8 cellular contexts compared by ENCODE assay signal in genomic region chr22:31399211-31400022, GRCh38. TPM values are rescaled to one million over a fixed set of nuclear protein-coding genes. Genes with fewer than 3 reads are reported as not detected.
DNase-seq lines count a peak whose midpoint lies in the region; ATAC-seq, FAIRE-seq and TF ChIP-seq lines count a peak whose summit lies in the region.

TSS of gene DRG1 (plus strand) at chr22:31399604. CDS start at chr22:31399684, 80 bp downstream.

- no TSS peak for BruUV-seq in HepG2 (replicated peaks; lab: Mats Ljungman, UMichigan)

- in situ Hi-C loops in HepG2 (cut with HindIII; ENCODE audit: extremely low pct_ligation_motif_present, low pct_unique_long_range_greater_than_20kb) = loop anchor here (5.0 kb wide), 1 partner anchor 52 kb away; the partner anchor contains the start of gene PATZ1

- DNase-seq in C1 segment of cervical spinal cord (lab: John Stamatoyannopoulos, UW) (peak; percentile 65 to 98 (median 96)), NCI-H748 (lab: John Stamatoyannopoulos, UW; ENCODE audit: unreplicated experiment) (peak; percentile 96), dermis blood vessel endothelial cell (peak; percentile 97), HepG2 (ENCODE audit: low spot score) (peak; percentile 90)
- peak; percentile 93 to 96 for DNase-seq in activated CD4-positive, alpha-beta T cell treated with anti-CD3 and anti-CD28 coated beads, Interleukin-2, amount 50 U/mL, for 24 hours (ENCODE audit: low read depth in 1 of 2, low spot score in 1 of 2)
- DNase-seq in stimulated activated CD4-positive, alpha-beta T cell treated with anti-CD3 and anti-CD28 coated beads, Interleukin-4, amount 100 ng/mL, for 1 hour = peak; percentile 98

- H3K36me3 ChIP-seq in HepG2 (replicated peaks in 1 of 2; ENCODE audit: control insufficient read depth in 1 of 2, insufficient read depth in 2 of 2, low read length in 2 of 2) = peaks cover 4 to 19% of the 10 kb centered on the region in 2 experiments

- H3K4me3 ChIP-seq in HepG2 (replicated peaks in 1 of 3; ENCODE audit: insufficient read depth in 1 of 3, low read depth in 2 of 3, low read length in 3 of 3) = peak within 1 kb of the TSS; percentile 84 to 100 (median 95)

- intact Hi-C loops in HepG2 (cut with micrococcal nuclease; ENCODE audit: unreplicated experiment) = loop anchor here (1.0 kb wide), 1 partner anchor 53 kb away; the partner anchor contains the start of gene PATZ1

- TF ChIP-seq POLR2A in HepG2 (IDR thresholded peaks at IDR 0.05; ENCODE audit: insufficient read depth in 1 of 2, low read depth in 2 of 2, low read length in 2 of 2) = peak; percentile 95 to 99

- no peaks in the 10 kb centered on the region; the same call in 1 of the 2 replicates for H4K20me1 ChIP-seq in HepG2 (ENCODE audit: insufficient read depth, low read length)

- peak within 1 kb of the TSS; percentile 80 for H3K27ac ChIP-seq in HepG2 (ENCODE audit: extremely low read length, insufficient read depth, low read length)

- FAIRE-seq in HepG2 (lab: Jason Lieb, UNC) = peak; percentile 90

- H3K9ac ChIP-seq in HepG2 (ENCODE audit: insufficient read depth, low read depth, low read length) = peak within 1 kb of the TSS; percentile 97

- TF ChIP-seq RAD21 in HepG2 (CRISPR knock-in tag; IDR thresholded peaks at IDR 0.05) = peak; percentile 57

- peak within 1 kb of the TSS; percentile 92 for H3K4me2 ChIP-seq in HepG2 (ENCODE audit: low read depth, low read length)

- POLR2A ChIA-PET in HepG2 (lab: Yijun Ruan, JAX) = interaction anchor here (0.7 to 6.0 kb wide), 8 partner anchors 9 to 90 kb away, joined by 3 to 98 read pairs (median 5); partner anchors contain the start of genes EIF4ENIF1 and PATZ1

- peak within 1 kb of the TSS; percentile 70 for H2AFZ ChIP-seq in HepG2 (ENCODE audit: low read length)

- TF ChIP-seq CTCF in HepG2 (CRISPR knock-in tag; IDR thresholded peaks at IDR 0.05) = peak; percentile 32

- under 1% methylated on average over 44 of the region's 72 CpGs for WGBS in HepG2 (ENCODE audit: low lambda C conversion rate)

- H3K4me1 ChIP-seq in HepG2 (ENCODE audit: insufficient read depth, low read length) = peaks cover 39% of the 10 kb centered on the region

- peak in 1 of 2 experiments; percentile 55; a peak in 2 of 4 replicates for TF ChIP-seq EP300 in HepG2 (IDR thresholded peaks at IDR 0.05; ENCODE audit: low read depth in 2 of 2, low read length in 2 of 2)
- TF ChIP-seq EP300 in HepG2 (CRISPR knock-in tag; IDR thresholded peaks at IDR 0.05; ENCODE audit: borderline replicate concordance) = no peak

- ATAC-seq in GM19351 (IDR thresholded peaks at IDR 0.05; ENCODE audit: unreplicated experiment) (peak; percentile 97), HG03521 (IDR thresholded peaks at IDR 0.05; ENCODE audit: unreplicated experiment) (peak; percentile 99), HepG2 (peak; percentile 94)

- peaks cover 35% of the 10 kb centered on the region for H3K79me2 ChIP-seq in HepG2 (ENCODE audit: insufficient read depth, low read length)

- no peaks in the 10 kb centered on the region for H3K9me3 ChIP-seq in HepG2 (ENCODE audit: low read length)

- CTCF ChIA-PET in HepG2 (lab: Yijun Ruan, JAX; ENCODE audit: low intra/inter-chr PET ratio, low total read pairs) = no interaction called here

- H3K27me3 ChIP-seq in HepG2 (ENCODE audit: control insufficient read depth in 1 of 2, insufficient read depth in 2 of 2, low read length in 2 of 2) = no peaks in the 10 kb centered on the region; a peak in 1 of 5 replicates

TF ChIP-seq in HepG2, 621 proteins besides CTCF, POLR2A, EP300 and RAD21 (continues in another document):
- TF ChIP-seq MAF1 (CRISPR knock-in tag; IDR thresholded peaks at IDR 0.05; ENCODE audit: borderline replicate concordance) = peak; percentile 78; the same call in 1 of the 2 replicates
- no peak for TF ChIP-seq PREB (CRISPR knock-in tag; IDR thresholded peaks at IDR 0.05)
- TF ChIP-seq ZFYVE20 (CRISPR knock-in tag; IDR thresholded peaks at IDR 0.05; ENCODE audit: borderline replicate concordance, low read depth) = no peak
- peak; percentile 83; the same call in 1 of the 2 replicates for TF ChIP-seq ZNF329 (CRISPR knock-in tag; IDR thresholded peaks at IDR 0.05; ENCODE audit: low read depth)
- peak; percentile 84; the same call in 1 of the 2 replicates for TF ChIP-seq ZNF790 (CRISPR knock-in tag; IDR thresholded peaks at IDR 0.05; ENCODE audit: borderline replicate concordance)
- TF ChIP-seq ZNF256 (CRISPR knock-in tag; conservative IDR thresholded peaks at IDR 0.05) = peak; percentile 80; the same call in 1 of the 2 replicates
- no peak; the same call in 1 of the 2 replicates for TF ChIP-seq CBX5 (CRISPR knock-in tag; IDR thresholded peaks at IDR 0.05; ENCODE audit: borderline replicate concordance)
- TF ChIP-seq TOE1 (CRISPR knock-in tag; IDR thresholded peaks at IDR 0.05) = no peak
- TF ChIP-seq ARNT2 (CRISPR knock-in tag; IDR thresholded peaks at IDR 0.05; ENCODE audit: low read depth) = peak; percentile 96
- peak; percentile 56; the same call in 1 of the 2 replicates for TF ChIP-seq ZXDC (CRISPR knock-in tag; IDR thresholded peaks at IDR 0.05)

RNA-seq across cellular contexts. Expression of gene DRG1, which starts in this region (rescaled TPM):
- total RNA-seq in dermis blood vessel endothelial cell (53.0 and 75.7 TPM in 2 replicates), HepG2 (2016; rRNA removed; fragmentation: Illumina TruSeq; extraction: Trizol) (94.8 and 98.8 TPM in 2 replicates)
- total RNA-seq in HepG2 (2016; cell fraction: cytosol; rRNA removed; fragmentation: Illumina TruSeq; extraction: Trizol; ENCODE audit: low read depth) = 58.6 and 75.0 TPM in 2 replicates
- 87.5 and 109 TPM in 2 replicates for total RNA-seq in HepG2 (2016; cell fraction: insoluble cytoplasmic fraction; rRNA removed; fragmentation: Illumina TruSeq; extraction: Trizol)
- total RNA-seq in HepG2 (2016; cell fraction: membrane; rRNA removed; fragmentation: Illumina TruSeq; extraction: Trizol) = 55.1 and 58.3 TPM in 2 replicates
- total RNA-seq in HepG2 (2016; cell fraction: nucleus; rRNA removed; fragmentation: Illumina TruSeq; extraction: Trizol) = 52.6 and 55.8 TPM in 2 replicates
- polyA plus RNA-seq in HepG2 (2011; rRNA removed) = 39.1 and 59.0 TPM in 2 replicates
- polyA plus RNA-seq in HepG2 (2011; cell fraction: cytosol; rRNA removed) = 41.9 and 50.0 TPM in 2 replicates
- 16.2 and 19.6 TPM in 2 replicates for polyA plus RNA-seq in HepG2 (2011; cell fraction: nucleus; rRNA removed)
- polyA plus RNA-seq in HepG2 (2012) = 50.6 and 61.7 TPM in 2 replicates
- 44.0 and 51.8 TPM in 2 replicates for polyA plus RNA-seq in HepG2 (2016; cell fraction: cytosol; fragmentation: Illumina TruSeq; extraction: Trizol; ENCODE audit: low read depth)
- 98.2 and 115 TPM in 2 replicates for polyA plus RNA-seq in HepG2 (2016; cell fraction: insoluble cytoplasmic fraction; fragmentation: Illumina TruSeq; extraction: Trizol; ENCODE audit: low read depth)
- polyA plus RNA-seq in HepG2 (2016; cell fraction: membrane; fragmentation: Illumina TruSeq; extraction: Trizol; ENCODE audit: low read depth) = 42.6 and 42.8 TPM in 2 replicates
- polyA plus RNA-seq in HepG2 (2016; cell fraction: nucleus; fragmentation: Illumina TruSeq; extraction: Trizol; ENCODE audit: insufficient read depth, low read depth) = 76.3 and 79.7 TPM in 2 replicates
- 28.2 and 51.0 TPM in 2 replicates for polyA minus RNA-seq in HepG2 (2011; rRNA and poly(A)+ RNA removed; ENCODE audit: low replicate concordance)
- polyA minus RNA-seq in HepG2 (2011; cell fraction: cytosol; rRNA and poly(A)+ RNA removed) = 38.0 and 41.7 TPM in 2 replicates
- polyA minus RNA-seq in HepG2 (2011; cell fraction: nucleus; rRNA and poly(A)+ RNA removed) = 37.7 and 41.8 TPM in 2 replicates

Comparison
In these comparisons a context has a peak if more than half of its experiments do, and no peak if none do; other contexts are left out.
1. Peak in every context shown above with its lines: DNase-seq, ATAC-seq, H3K4me3 ChIP-seq and H3K27ac ChIP-seq.